1 cellular context compared by ENCODE assay signal in the genomic region with DNA sequence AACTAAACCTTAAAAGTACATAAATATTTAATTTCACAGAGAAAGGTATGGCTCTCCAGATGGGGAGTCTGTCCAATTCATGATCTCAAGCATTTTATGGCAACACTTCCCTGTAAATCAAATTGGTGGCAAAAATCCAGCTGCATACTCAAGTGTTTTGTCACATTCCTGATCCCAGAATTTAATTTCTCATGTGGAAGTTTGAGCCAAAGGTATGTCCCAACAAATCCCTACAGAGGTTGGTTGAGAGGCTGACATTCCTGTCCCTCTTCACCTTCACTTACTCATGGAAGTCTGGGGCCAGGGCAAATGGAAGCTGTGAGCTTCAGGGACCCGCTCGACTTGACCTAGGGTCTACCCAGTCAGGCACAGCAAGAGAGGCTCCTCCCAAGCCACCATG.
TF ChIP-seq lines count a peak whose summit lies in the region.

No MANE protein-coding gene starts in this region.

TF ChIP-seq in GM23338, 12 proteins besides CTCF, POLR2A, EP300 and RAD21 (continued from another document):
- TF ChIP-seq, protein P1, sequence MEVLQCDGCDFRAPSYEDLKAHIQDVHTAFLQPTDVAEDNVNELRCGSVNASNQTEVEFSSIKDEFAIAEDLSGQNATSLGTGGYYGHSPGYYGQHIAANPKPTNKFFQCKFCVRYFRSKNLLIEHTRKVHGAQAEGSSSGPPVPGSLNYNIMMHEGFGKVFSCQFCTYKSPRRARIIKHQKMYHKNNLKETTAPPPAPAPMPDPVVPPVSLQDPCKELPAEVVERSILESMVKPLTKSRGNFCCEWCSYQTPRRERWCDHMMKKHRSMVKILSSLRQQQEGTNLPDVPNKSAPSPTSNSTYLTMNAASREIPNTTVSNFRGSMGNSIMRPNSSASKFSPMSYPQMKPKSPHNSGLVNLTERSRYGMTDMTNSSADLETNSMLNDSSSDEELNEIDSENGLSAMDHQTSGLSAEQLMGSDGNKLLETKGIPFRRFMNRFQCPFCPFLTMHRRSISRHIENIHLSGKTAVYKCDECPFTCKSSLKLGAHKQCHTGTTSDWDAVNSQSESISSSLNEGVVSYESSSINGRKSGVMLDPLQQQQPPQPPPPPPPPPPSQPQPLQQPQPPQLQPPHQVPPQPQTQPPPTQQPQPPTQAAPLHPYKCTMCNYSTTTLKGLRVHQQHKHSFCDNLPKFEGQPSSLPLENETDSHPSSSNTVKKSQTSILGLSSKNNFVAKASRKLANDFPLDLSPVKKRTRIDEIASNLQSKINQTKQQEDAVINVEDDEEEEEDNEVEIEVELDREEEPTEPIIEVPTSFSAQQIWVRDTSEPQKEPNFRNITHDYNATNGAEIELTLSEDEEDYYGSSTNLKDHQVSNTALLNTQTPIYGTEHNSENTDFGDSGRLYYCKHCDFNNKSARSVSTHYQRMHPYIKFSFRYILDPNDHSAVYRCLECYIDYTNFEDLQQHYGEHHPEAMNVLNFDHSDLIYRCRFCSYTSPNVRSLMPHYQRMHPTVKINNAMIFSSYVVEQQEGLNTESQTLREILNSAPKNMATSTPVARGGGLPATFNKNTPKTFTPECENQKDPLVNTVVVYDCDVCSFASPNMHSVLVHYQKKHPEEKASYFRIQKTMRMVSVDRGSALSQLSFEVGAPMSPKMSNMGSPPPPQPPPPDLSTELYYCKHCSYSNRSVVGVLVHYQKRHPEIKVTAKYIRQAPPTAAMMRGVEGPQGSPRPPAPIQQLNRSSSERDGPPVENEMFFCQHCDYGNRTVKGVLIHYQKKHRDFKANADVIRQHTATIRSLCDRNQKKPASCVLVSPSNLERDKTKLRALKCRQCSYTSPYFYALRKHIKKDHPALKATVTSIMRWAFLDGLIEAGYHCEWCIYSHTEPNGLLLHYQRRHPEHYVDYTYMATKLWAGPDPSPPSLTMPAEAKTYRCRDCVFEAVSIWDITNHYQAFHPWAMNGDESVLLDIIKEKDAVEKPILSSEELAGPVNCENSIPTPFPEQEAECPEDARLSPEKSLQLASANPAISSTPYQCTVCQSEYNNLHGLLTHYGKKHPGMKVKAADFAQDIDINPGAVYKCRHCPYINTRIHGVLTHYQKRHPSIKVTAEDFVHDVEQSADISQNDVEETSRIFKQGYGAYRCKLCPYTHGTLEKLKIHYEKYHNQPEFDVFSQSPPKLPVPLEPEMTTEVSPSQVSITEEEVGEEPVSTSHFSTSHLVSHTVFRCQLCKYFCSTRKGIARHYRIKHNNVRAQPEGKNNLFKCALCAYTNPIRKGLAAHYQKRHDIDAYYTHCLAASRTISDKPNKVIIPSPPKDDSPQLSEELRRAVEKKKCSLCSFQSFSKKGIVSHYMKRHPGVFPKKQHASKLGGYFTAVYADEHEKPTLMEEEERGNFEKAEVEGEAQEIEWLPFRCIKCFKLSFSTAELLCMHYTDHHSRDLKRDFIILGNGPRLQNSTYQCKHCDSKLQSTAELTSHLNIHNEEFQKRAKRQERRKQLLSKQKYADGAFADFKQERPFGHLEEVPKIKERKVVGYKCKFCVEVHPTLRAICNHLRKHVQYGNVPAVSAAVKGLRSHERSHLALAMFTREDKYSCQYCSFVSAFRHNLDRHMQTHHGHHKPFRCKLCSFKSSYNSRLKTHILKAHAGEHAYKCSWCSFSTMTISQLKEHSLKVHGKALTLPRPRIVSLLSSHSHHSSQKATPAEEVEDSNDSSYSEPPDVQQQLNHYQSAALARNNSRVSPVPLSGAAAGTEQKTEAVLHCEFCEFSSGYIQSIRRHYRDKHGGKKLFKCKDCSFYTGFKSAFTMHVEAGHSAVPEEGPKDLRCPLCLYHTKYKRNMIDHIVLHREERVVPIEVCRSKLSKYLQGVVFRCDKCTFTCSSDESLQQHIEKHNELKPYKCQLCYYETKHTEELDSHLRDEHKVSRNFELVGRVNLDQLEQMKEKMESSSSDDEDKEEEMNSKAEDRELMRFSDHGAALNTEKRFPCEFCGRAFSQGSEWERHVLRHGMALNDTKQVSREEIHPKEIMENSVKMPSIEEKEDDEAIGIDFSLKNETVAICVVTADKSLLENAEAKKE (CRISPR knock-in tag; IDR thresholded peaks at IDR 0.05), result no peak
- TF ChIP-seq, protein P2, sequence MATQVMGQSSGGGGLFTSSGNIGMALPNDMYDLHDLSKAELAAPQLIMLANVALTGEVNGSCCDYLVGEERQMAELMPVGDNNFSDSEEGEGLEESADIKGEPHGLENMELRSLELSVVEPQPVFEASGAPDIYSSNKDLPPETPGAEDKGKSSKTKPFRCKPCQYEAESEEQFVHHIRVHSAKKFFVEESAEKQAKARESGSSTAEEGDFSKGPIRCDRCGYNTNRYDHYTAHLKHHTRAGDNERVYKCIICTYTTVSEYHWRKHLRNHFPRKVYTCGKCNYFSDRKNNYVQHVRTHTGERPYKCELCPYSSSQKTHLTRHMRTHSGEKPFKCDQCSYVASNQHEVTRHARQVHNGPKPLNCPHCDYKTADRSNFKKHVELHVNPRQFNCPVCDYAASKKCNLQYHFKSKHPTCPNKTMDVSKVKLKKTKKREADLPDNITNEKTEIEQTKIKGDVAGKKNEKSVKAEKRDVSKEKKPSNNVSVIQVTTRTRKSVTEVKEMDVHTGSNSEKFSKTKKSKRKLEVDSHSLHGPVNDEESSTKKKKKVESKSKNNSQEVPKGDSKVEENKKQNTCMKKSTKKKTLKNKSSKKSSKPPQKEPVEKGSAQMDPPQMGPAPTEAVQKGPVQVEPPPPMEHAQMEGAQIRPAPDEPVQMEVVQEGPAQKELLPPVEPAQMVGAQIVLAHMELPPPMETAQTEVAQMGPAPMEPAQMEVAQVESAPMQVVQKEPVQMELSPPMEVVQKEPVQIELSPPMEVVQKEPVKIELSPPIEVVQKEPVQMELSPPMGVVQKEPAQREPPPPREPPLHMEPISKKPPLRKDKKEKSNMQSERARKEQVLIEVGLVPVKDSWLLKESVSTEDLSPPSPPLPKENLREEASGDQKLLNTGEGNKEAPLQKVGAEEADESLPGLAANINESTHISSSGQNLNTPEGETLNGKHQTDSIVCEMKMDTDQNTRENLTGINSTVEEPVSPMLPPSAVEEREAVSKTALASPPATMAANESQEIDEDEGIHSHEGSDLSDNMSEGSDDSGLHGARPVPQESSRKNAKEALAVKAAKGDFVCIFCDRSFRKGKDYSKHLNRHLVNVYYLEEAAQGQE (IDR thresholded peaks at IDR 0.05; ENCODE audit: unreplicated experiment), result no peak
- TF ChIP-seq NANOG (IDR thresholded peaks at IDR 0.05; ENCODE audit: borderline replicate concordance), result no peak
- no peak for TF ChIP-seq ZNF114 (CRISPR knock-in tag; IDR thresholded peaks at IDR 0.05)
